In the genomic region with DNA sequence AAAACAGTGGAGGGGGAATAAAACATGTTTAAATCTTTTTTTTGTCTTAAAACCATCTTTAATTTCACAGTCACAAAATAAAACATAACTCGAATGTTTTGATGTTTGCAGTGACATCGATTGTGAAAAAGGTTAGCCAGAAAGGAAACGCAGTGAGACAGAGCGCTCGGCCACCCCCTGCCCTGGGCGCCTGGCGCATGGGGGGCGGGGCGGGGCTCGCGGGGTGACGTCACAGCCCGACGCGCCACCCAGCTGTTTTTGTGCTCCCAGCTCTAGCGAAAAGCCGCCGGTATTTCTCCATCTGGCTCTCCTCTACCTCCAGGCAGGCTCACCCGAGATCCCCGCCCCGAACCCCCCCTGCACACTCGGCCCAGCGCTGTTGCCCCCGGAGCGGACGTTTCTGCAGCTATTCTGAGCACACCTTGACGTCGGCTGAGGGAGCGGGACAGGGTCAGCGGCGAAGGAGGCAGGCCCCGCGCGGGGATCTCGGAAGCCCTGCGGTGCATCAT, we compare ENCODE assay signal across 8 cellular contexts. TPM values are rescaled to one million over a fixed set of nuclear protein-coding genes. Genes with fewer than 3 reads are reported as not detected.
DNase-seq lines count a peak whose midpoint lies in the region; ATAC-seq and TF ChIP-seq lines count a peak whose summit lies in the region.

A gene (plus strand): TSS at position 255 of the 509 bp plus-strand sequence. CDS start 253 bp downstream, at position 508.

- peak; percentile 50 for ATAC-seq in HG03103 (IDR thresholded peaks at IDR 0.05; ENCODE audit: low read depth, unreplicated experiment)

- TF ChIP-seq CTCF in endothelial cell (IDR thresholded peaks at IDR 0.05; ENCODE audit: unreplicated experiment) (no peak), mesothelial cell of epicardium (IDR thresholded peaks at IDR 0.05; ENCODE audit: unreplicated experiment) (no peak)

- H3K9me3 Mint-ChIP-seq in endothelial cell (ENCODE audit: unreplicated experiment) (no peaks in the 10 kb centered on the region), mesothelial cell of epicardium (no peaks in the 10 kb centered on the region)

- H3K27me3 Mint-ChIP-seq in endothelial cell (ENCODE audit: unreplicated experiment) (peaks cover 9% of the 10 kb centered on the region), mesothelial cell of epicardium (ENCODE audit: low read depth) (no peaks in the 10 kb centered on the region)

- peak within 1 kb of the TSS; percentile 100 for H3K4me3 Mint-ChIP-seq in endothelial cell (ENCODE audit: unreplicated experiment)
- peak within 1 kb of the TSS; percentile 98 for H3K4me3 Mint-ChIP-seq in mesothelial cell of epicardium

- H3K36me3 Mint-ChIP-seq in endothelial cell (ENCODE audit: low read depth, unreplicated experiment) = peaks cover 3% of the 10 kb centered on the region
- no peaks in the 10 kb centered on the region for H3K36me3 Mint-ChIP-seq in mesothelial cell of epicardium

- H3K4me1 Mint-ChIP-seq in endothelial cell (ENCODE audit: unreplicated experiment) (peaks cover 26% of the 10 kb centered on the region), mesothelial cell of epicardium (peaks cover 22% of the 10 kb centered on the region)

- H3K27ac Mint-ChIP-seq in endothelial cell (ENCODE audit: unreplicated experiment) (peak within 1 kb of the TSS; percentile 100), mesothelial cell of epicardium (peak within 1 kb of the TSS; percentile 100)

- DNase-seq in NCI-H524 (lab: John Stamatoyannopoulos, UW) = peak; percentile 7 to 48
- DNase-seq in NCI-H524 treated with DMSO at 0.1 percent for 48 hours (lab: John Stamatoyannopoulos, UW) = no peak
- peak; percentile 73 for DNase-seq in NCI-H82 treated with DMSO at 0.1 percent for 48 hours (lab: John Stamatoyannopoulos, UW; ENCODE audit: unreplicated experiment)
- peak; percentile 89 for DNase-seq in activated CD8-positive, alpha-beta memory T cell treated with anti-CD3 and anti-CD28 coated beads, Interleukin-2, amount 50 U/mL, for 48 hours
- peak; percentile 81 for DNase-seq in endothelial cell (ENCODE audit: low spot score)
- DNase-seq in mesothelial cell of epicardium (ENCODE audit: low spot score in 2 of 2, unreplicated experiment in 2 of 2) = peak; percentile 68 to 87
- DNase-seq in stimulated activated CD8-positive, alpha-beta memory T cell treated with anti-CD3 and anti-CD28 coated beads, Interleukin-15, amount 100 ng/mL, for 1 hour (ENCODE audit: low read depth) = peak; percentile 58

RNA-seq across cellular contexts. Expression of the gene that starts here (rescaled TPM):
- total RNA-seq in endothelial cell (ENCODE audit: unreplicated experiment) = 133 TPM
- total RNA-seq in mesothelial cell of epicardium = 100 to 105 TPM (median 104 TPM) in 3 replicates
